In the genomic region with DNA sequence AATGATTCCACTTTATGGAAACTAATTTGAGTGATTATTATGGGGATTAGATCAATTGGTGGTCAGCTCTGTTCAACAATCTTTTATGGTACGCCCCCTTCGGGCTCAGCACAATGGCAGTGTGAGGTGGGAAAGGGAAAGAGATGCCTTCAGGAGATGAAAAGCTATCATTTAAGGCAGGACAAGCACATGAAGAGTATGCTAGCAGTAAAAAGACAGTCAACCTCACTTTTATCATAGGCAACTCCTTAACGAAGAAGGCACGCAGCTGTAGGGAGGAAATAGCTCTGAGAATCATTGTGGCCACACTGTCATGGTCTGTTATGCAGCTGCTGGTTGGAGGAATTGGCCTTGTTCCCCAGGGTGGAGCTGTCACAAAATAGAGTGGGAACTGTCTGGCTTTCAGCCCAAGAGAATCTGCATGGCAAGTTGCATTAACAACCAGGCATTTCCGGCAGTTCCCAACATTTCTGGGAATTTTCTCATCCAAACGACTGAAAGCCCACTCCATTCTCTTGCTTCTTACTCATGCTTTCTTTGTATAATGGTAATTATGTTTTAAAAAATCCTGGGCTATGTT, we compare ENCODE assay signal across 9 cellular contexts. TPM values are rescaled to one million over a fixed set of nuclear protein-coding genes. Genes with fewer than 3 reads are reported as not detected.
DNase-seq lines count a peak whose midpoint lies in the region; ATAC-seq and TF ChIP-seq lines count a peak whose summit lies in the region.
"Had no signal": no experiment of that assay in that cellular context is flagged by ENCODE, and none has a peak within 500 bp of the region (broad histone marks: within the 10 kb centered on the region; RNA-seq: fewer than 3 reads in every experiment).

No MANE protein-coding gene starts in this region.

- H3K4me1 ChIP-seq in foreskin keratinocyte: peaks cover 48% of the 10 kb centered on the region
- no peaks in the 10 kb centered on the region for H3K4me1 ChIP-seq in stomach smooth muscle (ENCODE audit: control insufficient read depth, insufficient read depth, low read length)
- peaks cover 5% of the 10 kb centered on the region for H3K4me1 ChIP-seq in ovary (ENCODE audit: insufficient read depth)

- H3K9me3 ChIP-seq in stomach smooth muscle (ENCODE audit: control insufficient read depth in 2 of 2, low read length in 2 of 2): peaks cover 0 to 3% of the 10 kb centered on the region in 2 donors
- no peaks in the 10 kb centered on the region for H3K9me3 ChIP-seq in ovary
- H3K9me3 ChIP-seq: body of pancreas had no signal

- H3K4me3 ChIP-seq in stomach smooth muscle (ENCODE audit: low read length in 2 of 2): no peak overlapping the region
- H3K4me3 ChIP-seq in ovary: no peak overlapping the region
- no peak overlapping the region for H3K4me3 ChIP-seq in H7 (ENCODE audit: insufficient read depth, low read depth, low read length)
- H3K4me3 ChIP-seq: body of pancreas had no signal

- WGBS in ovary, 3 donors: 41 to 65% (median 51%) methylated on average over 6 of the region's 6 CpGs

- H3K36me3 ChIP-seq in stomach smooth muscle (ENCODE audit: control insufficient read depth in 2 of 2, insufficient read depth in 2 of 2, low read length in 2 of 2) (no peaks in the 10 kb centered on the region), ovary (no peaks in the 10 kb centered on the region), H7 (replicated peaks; ENCODE audit: control insufficient read depth, insufficient read depth, low read length) (no peaks in the 10 kb centered on the region)

- no peak for TF ChIP-seq EP300 in ovary (IDR thresholded peaks at IDR 0.05)

- H3K27me3 ChIP-seq in foreskin keratinocyte (no peaks in the 10 kb centered on the region), stomach smooth muscle (ENCODE audit: control insufficient read depth in 1 of 2, insufficient read depth in 2 of 2, low read length in 2 of 2) (no peaks in the 10 kb centered on the region), ovary (no peaks in the 10 kb centered on the region), H7 (ENCODE audit: control insufficient read depth, insufficient read depth, low read length) (no peaks in the 10 kb centered on the region)
- H3K27me3 ChIP-seq: body of pancreas had no signal

- TF ChIP-seq CTCF in foreskin keratinocyte (conservative IDR thresholded peaks at IDR 0.05): no peak
- TF ChIP-seq CTCF in ovary (IDR thresholded peaks at IDR 0.05): no peak

- H3K27ac ChIP-seq in foreskin keratinocyte (peak overlapping the region; percentile 63), stomach smooth muscle (ENCODE audit: low read length) (peak overlapping the region; percentile 20), ovary (no peak overlapping the region)

- ATAC-seq in GM21381 (IDR thresholded peaks at IDR 0.05; ENCODE audit: unreplicated experiment) (peak; percentile 57), foreskin keratinocyte (no peak), HG03469 (IDR thresholded peaks at IDR 0.05; ENCODE audit: unreplicated experiment) (no peak)

- intact Hi-C loops in ovary (cut with DNase I): no loop called here

- no peak overlapping the region for H3K9ac ChIP-seq in stomach smooth muscle (ENCODE audit: low read length in 2 of 2)

- DNase-seq in NCI-H226 (peak; percentile 97), foreskin keratinocyte (peak in 1 of 2 donors; percentile 63), ovary (no peak), H7 (no peak)
- DNase-seq in activated T-cell treated with anti-CD3 and anti-CD28 coated beads, Interleukin-2, amount 50 U/mL, for 48 hours: no peak

- no peak for TF ChIP-seq POLR2A in ovary (IDR thresholded peaks at IDR 0.05)

RNA-seq across cellular contexts. Expression of a gene that starts 54.4 kb away (rescaled TPM):
- total RNA-seq in foreskin keratinocyte (49.4 and 52.0 TPM in 2 replicates), ovary (10 to 100 TPM; 12.8 to 23.6 (median 18.5) TPM)
- polyA plus RNA-seq in foreskin keratinocyte (21.1 and 21.4 TPM in 2 replicates), ovary (10 to 100 TPM in 1 of 2 donors, 1 to 10 TPM in 1; 8.1 to 13.6 TPM)
- 23.0 and 26.3 TPM in 2 replicates for total RNA-seq in H7 (2014; rRNA removed; shearing (Covaris generic))

Comparison
In these comparisons a context has a peak if more than half of its experiments do, and no peak if none do; other contexts are left out.
1. H3K27ac ChIP-seq: peak in foreskin keratinocyte (single experiment) and stomach smooth muscle (single experiment); none in ovary (0 of 2).